19 cellular contexts compared by ENCODE assay signal in the genomic region with DNA sequence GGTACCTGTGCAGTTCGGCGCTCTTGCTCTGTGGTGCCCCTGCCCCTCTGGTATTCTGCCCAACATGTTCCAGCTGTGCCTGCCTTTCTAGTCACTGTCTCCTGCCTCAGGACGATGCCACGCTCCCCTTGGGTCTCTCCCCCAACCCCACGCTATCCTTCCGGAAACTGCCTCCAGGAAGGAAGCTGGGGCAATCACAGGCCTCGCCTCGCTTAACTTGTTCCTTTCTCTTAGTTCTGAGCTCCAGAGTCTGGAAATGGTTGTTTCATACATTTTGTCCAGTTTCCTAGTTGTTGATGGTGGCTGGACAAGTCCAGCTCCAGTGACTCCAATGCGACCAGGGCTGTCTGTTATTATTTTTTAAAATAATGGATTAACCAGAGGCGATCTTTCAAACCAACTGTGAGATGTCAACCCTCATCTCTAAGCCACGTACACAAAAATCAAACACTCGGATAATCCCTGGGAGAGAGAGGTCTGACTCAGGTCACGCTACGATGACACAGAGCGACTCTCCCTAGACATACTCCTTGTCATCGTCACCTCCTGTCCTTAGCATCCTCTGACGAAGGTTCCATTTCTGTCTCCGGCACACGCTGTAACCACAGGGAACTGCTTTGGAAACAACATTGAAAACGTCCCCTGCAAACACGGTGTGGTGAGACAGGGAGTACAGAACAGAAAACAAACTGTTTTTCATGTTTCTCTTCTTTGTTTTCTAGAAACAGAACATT.
"Had no signal": no experiment of that assay in that cellular context is flagged by ENCODE, and none has a peak within 500 bp of the region (broad histone marks: within the 10 kb centered on the region; RNA-seq: fewer than 3 reads in every experiment).

No MANE protein-coding gene starts in this region.

- H3K4me3 ChIP-seq: breast epithelium, hepatocyte, lung, prostate gland, suprapubic skin had no signal

- DNase-seq: activated CD4-positive, alpha-beta T cell treated with anti-CD3 and anti-CD28 coated beads, Interleukin-2, amount 50 U/mL, for 4 hours; activated CD4-positive, CD25-positive, alpha-beta regulatory T cell treated with anti-CD3 and anti-CD28 coated beads, Interleukin-2, amount 50 U/mL, for 72 hours; activated effector memory CD4-positive, alpha-beta T cell treated with Interleukin-2 at 50 U/mL for 16 hours; activated naive CD8-positive, alpha-beta T cell treated with anti-CD3 and anti-CD28 coated beads for 36 hours; activated T-cell treated with anti-CD3 and anti-CD28 coated beads, Interleukin-2, amount 50 U/mL, for 1 hour; anterior cingulate cortex; kidney glomerular epithelial cell; naive B cell; nucleus accumbens; stimulated activated CD4-positive, alpha-beta T cell treated with anti-CD3 and anti-CD28 coated beads, Interleukin-4, amount 100 ng/mL, for 1 hour; stimulated activated CD8-positive, alpha-beta memory T cell treated with anti-CD3 and anti-CD28 coated beads, Interleukin-4, amount 100 ng/mL, for 48 hours; stimulated activated naive CD8-positive, alpha-beta T cell treated with anti-CD3 and anti-CD28 coated beads, Interleukin-15, Interleukin-2, amounts not matched to agents 100 U/mL and 50 U/mL, for 24 hours; SW 1271 had no signal

- H3K36me3 ChIP-seq: breast epithelium, prostate gland had no signal

- H3K9me3 ChIP-seq: prostate gland had no signal

- H3K79me2 ChIP-seq: hepatocyte had no signal

- H2AFZ ChIP-seq: hepatocyte had no signal

- ATAC-seq: stimulated activated naive CD8-positive, alpha-beta T cell treated with anti-CD3 and anti-CD28 coated beads, Interleukin-15, Interleukin-2, amounts not matched to agents 100 U/mL and 50 U/mL, for 24 hours had no signal

- H3K27me3 ChIP-seq: breast epithelium, hepatocyte, suprapubic skin had no signal

- H3K27ac ChIP-seq: hepatocyte, prostate gland had no signal

- H3K4me2 ChIP-seq: hepatocyte had no signal

- H3K4me3 Mint-ChIP-seq: activated naive CD8-positive, alpha-beta T cell treated with anti-CD3 and anti-CD28 coated beads for 36 hours; naive B cell; T-helper 2 cell treated with Interferon-gamma antibody and Interleukin-4, amounts not matched to agents 5 μg/mL and 100 μg/mL, for 36 hours had no signal

- H3K27ac Mint-ChIP-seq: activated naive CD8-positive, alpha-beta T cell treated with anti-CD3 and anti-CD28 coated beads for 36 hours; T-helper 2 cell treated with Interferon-gamma antibody and Interleukin-4, amounts not matched to agents 5 μg/mL and 100 μg/mL, for 36 hours had no signal

- H3K4me1 Mint-ChIP-seq: activated naive CD8-positive, alpha-beta T cell treated with anti-CD3 and anti-CD28 coated beads for 36 hours had no signal

- H3K27me3 Mint-ChIP-seq: activated naive CD8-positive, alpha-beta T cell treated with anti-CD3 and anti-CD28 coated beads for 36 hours; naive B cell had no signal

- H3K4me1 ChIP-seq: breast epithelium, prostate gland had no signal
